Comparison of ENCODE assay signal across 1 cellular context in the genomic region with DNA sequence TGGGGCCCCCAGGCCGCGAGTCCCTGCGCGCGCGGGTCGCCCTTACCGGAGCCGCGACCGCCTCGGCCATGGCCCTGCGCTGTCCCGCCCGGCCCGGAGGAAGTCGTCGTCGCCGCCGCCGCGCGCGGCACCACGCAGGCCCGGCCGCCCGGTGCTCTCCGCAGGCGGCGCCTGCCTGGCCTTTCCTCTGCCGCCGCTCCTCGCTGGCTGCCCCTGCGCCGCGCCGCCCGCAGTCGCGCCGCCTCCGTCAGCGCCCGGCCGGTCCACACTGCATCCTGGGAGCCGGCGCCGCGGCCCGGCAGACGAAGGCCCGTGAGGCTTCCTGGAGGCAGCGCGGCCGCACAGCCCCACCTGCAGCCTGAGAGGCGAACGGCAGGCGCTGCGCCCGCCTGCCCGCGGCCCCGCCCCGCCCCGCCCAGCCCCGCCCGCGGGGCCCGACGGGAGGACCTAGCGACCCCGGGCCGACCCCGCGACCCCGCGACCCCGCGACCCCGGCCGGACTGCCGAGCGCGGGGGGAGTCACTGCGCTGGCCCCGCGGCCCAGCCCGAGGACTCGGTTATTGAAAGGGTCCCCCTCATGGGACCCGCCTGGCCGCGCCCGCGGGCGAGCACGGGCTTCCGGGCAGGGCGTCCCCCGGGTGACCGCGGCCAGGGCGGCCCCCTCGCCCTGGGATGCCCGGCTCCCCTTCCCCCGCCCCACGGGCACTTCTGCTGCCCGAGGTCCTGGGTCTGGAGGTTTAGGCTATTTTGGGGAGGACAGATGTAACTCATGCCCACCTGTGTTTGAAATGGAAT.
TF ChIP-seq lines count a peak whose summit lies in the region.

A gene (minus strand): TSS at position 343 of the 795 bp plus-strand sequence. CDS start 273 bp downstream, at position 70.

TF ChIP-seq in K562, 482 proteins besides CTCF, POLR2A, EP300 and RAD21 (continued from another document and continues in another):
- TF ChIP-seq, protein P1, sequence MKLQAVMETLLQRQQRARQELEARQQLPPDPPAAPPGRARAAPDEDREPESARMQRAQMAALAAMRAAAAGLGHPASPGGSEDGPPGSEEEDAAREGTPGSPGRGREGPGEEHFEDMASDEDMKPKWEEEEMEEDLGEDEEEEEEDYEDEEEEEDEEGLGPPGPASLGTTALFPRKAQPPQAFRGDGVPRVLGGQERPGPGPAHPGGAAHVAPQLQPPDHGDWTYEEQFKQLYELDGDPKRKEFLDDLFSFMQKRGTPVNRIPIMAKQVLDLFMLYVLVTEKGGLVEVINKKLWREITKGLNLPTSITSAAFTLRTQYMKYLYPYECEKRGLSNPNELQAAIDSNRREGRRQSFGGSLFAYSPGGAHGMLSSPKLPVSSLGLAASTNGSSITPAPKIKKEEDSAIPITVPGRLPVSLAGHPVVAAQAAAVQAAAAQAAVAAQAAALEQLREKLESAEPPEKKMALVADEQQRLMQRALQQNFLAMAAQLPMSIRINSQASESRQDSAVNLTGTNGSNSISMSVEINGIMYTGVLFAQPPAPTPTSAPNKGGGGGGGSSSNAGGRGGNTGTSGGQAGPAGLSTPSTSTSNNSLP (IDR thresholded peaks at IDR 0.05; ENCODE audit: borderline replicate concordance, low read depth, low read length), result no peak
- 0 out of 2 replicates have a peak, but pooled peaks have one; percentile 20 for TF ChIP-seq ELF2 (CRISPR knock-in tag; IDR thresholded peaks at IDR 0.05)
- TF ChIP-seq, protein P2, sequence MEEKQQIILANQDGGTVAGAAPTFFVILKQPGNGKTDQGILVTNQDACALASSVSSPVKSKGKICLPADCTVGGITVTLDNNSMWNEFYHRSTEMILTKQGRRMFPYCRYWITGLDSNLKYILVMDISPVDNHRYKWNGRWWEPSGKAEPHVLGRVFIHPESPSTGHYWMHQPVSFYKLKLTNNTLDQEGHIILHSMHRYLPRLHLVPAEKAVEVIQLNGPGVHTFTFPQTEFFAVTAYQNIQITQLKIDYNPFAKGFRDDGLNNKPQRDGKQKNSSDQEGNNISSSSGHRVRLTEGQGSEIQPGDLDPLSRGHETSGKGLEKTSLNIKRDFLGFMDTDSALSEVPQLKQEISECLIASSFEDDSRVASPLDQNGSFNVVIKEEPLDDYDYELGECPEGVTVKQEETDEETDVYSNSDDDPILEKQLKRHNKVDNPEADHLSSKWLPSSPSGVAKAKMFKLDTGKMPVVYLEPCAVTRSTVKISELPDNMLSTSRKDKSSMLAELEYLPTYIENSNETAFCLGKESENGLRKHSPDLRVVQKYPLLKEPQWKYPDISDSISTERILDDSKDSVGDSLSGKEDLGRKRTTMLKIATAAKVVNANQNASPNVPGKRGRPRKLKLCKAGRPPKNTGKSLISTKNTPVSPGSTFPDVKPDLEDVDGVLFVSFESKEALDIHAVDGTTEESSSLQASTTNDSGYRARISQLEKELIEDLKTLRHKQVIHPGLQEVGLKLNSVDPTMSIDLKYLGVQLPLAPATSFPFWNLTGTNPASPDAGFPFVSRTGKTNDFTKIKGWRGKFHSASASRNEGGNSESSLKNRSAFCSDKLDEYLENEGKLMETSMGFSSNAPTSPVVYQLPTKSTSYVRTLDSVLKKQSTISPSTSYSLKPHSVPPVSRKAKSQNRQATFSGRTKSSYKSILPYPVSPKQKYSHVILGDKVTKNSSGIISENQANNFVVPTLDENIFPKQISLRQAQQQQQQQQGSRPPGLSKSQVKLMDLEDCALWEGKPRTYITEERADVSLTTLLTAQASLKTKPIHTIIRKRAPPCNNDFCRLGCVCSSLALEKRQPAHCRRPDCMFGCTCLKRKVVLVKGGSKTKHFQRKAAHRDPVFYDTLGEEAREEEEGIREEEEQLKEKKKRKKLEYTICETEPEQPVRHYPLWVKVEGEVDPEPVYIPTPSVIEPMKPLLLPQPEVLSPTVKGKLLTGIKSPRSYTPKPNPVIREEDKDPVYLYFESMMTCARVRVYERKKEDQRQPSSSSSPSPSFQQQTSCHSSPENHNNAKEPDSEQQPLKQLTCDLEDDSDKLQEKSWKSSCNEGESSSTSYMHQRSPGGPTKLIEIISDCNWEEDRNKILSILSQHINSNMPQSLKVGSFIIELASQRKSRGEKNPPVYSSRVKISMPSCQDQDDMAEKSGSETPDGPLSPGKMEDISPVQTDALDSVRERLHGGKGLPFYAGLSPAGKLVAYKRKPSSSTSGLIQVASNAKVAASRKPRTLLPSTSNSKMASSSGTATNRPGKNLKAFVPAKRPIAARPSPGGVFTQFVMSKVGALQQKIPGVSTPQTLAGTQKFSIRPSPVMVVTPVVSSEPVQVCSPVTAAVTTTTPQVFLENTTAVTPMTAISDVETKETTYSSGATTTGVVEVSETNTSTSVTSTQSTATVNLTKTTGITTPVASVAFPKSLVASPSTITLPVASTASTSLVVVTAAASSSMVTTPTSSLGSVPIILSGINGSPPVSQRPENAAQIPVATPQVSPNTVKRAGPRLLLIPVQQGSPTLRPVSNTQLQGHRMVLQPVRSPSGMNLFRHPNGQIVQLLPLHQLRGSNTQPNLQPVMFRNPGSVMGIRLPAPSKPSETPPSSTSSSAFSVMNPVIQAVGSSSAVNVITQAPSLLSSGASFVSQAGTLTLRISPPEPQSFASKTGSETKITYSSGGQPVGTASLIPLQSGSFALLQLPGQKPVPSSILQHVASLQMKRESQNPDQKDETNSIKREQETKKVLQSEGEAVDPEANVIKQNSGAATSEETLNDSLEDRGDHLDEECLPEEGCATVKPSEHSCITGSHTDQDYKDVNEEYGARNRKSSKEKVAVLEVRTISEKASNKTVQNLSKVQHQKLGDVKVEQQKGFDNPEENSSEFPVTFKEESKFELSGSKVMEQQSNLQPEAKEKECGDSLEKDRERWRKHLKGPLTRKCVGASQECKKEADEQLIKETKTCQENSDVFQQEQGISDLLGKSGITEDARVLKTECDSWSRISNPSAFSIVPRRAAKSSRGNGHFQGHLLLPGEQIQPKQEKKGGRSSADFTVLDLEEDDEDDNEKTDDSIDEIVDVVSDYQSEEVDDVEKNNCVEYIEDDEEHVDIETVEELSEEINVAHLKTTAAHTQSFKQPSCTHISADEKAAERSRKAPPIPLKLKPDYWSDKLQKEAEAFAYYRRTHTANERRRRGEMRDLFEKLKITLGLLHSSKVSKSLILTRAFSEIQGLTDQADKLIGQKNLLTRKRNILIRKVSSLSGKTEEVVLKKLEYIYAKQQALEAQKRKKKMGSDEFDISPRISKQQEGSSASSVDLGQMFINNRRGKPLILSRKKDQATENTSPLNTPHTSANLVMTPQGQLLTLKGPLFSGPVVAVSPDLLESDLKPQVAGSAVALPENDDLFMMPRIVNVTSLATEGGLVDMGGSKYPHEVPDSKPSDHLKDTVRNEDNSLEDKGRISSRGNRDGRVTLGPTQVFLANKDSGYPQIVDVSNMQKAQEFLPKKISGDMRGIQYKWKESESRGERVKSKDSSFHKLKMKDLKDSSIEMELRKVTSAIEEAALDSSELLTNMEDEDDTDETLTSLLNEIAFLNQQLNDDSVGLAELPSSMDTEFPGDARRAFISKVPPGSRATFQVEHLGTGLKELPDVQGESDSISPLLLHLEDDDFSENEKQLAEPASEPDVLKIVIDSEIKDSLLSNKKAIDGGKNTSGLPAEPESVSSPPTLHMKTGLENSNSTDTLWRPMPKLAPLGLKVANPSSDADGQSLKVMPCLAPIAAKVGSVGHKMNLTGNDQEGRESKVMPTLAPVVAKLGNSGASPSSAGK (IDR thresholded peaks at IDR 0.05), result no peak
- TF ChIP-seq ARID2 (IDR thresholded peaks at IDR 0.05), result no peak
- peak; percentile 92 for TF ChIP-seq CREB1 (IDR thresholded peaks at IDR 0.05)
- peak; percentile 72 for TF ChIP-seq CREB1 (CRISPR knock-in tag; IDR thresholded peaks at IDR 0.05)
- peak; percentile 64 for TF ChIP-seq CHD4 (IDR thresholded peaks at IDR 0.05; ENCODE audit: insufficient read depth, insufficient replicate concordance, low read depth, low read length, poor library complexity, severe bottlenecking)
- no peak for TF ChIP-seq OTX1 (CRISPR knock-in tag; IDR thresholded peaks at IDR 0.05)
- no peak for TF ChIP-seq IFI16 (CRISPR knock-in tag; IDR thresholded peaks at IDR 0.05)
- no peak for TF ChIP-seq ZKSCAN3 (CRISPR knock-in tag; IDR thresholded peaks at IDR 0.05)
- no peak for TF ChIP-seq NUFIP1 (IDR thresholded peaks at IDR 0.05; ENCODE audit: partially characterized antibody)
- TF ChIP-seq STAG1 (CRISPR knock-in tag; IDR thresholded peaks at IDR 0.05; ENCODE audit: borderline replicate concordance), result 0 out of 2 replicates have a peak, but pooled peaks have one; percentile 18
- no peak for TF ChIP-seq DNMT1 (IDR thresholded peaks at IDR 0.05)
- peak; percentile 39 to 83; a peak in 3 of 4 replicates for TF ChIP-seq NONO (IDR thresholded peaks at IDR 0.05; ENCODE audit: low read depth in 2 of 2, low read length in 1 of 2)
- TF ChIP-seq, protein P3, sequence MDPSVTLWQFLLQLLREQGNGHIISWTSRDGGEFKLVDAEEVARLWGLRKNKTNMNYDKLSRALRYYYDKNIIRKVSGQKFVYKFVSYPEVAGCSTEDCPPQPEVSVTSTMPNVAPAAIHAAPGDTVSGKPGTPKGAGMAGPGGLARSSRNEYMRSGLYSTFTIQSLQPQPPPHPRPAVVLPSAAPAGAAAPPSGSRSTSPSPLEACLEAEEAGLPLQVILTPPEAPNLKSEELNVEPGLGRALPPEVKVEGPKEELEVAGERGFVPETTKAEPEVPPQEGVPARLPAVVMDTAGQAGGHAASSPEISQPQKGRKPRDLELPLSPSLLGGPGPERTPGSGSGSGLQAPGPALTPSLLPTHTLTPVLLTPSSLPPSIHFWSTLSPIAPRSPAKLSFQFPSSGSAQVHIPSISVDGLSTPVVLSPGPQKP (CRISPR knock-in tag; IDR thresholded peaks at IDR 0.05), result no peak
- TF ChIP-seq ARNT (IDR thresholded peaks at IDR 0.05), result no peak
- no peak for TF ChIP-seq NEUROD1 (IDR thresholded peaks at IDR 0.05; ENCODE audit: borderline replicate concordance, low read depth, low read length, partially characterized antibody)
- TF ChIP-seq, protein P4, sequence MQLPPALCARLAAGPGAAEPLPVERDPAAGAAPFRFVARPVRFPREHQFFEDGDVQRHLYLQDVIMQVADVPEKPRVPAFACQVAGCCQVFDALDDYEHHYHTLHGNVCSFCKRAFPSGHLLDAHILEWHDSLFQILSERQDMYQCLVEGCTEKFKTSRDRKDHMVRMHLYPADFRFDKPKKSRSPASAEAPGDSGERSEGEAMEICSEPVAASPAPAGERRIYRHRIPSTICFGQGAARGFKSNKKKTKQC (CRISPR knock-in tag; IDR thresholded peaks at IDR 0.05), result no peak; the same call in 1 of the 2 replicates
- peak; percentile 86 for TF ChIP-seq MYC (IDR thresholded peaks at IDR 0.05; ENCODE audit: low read depth, low read length)
- TF ChIP-seq MYC (CRISPR knock-in tag; IDR thresholded peaks at IDR 0.05; ENCODE audit: borderline replicate concordance, low read depth), result no peak
- TF ChIP-seq ZC3H11A (IDR thresholded peaks at IDR 0.05; ENCODE audit: low read depth, low read length), result no peak
- peak in 1 of 2 experiments; percentile 81; a peak in 2 of 4 replicates for TF ChIP-seq RCOR1 (IDR thresholded peaks at IDR 0.05; ENCODE audit: borderline replicate concordance in 1 of 2, low read depth in 2 of 2, low read length in 2 of 2)
- TF ChIP-seq, protein P5, sequence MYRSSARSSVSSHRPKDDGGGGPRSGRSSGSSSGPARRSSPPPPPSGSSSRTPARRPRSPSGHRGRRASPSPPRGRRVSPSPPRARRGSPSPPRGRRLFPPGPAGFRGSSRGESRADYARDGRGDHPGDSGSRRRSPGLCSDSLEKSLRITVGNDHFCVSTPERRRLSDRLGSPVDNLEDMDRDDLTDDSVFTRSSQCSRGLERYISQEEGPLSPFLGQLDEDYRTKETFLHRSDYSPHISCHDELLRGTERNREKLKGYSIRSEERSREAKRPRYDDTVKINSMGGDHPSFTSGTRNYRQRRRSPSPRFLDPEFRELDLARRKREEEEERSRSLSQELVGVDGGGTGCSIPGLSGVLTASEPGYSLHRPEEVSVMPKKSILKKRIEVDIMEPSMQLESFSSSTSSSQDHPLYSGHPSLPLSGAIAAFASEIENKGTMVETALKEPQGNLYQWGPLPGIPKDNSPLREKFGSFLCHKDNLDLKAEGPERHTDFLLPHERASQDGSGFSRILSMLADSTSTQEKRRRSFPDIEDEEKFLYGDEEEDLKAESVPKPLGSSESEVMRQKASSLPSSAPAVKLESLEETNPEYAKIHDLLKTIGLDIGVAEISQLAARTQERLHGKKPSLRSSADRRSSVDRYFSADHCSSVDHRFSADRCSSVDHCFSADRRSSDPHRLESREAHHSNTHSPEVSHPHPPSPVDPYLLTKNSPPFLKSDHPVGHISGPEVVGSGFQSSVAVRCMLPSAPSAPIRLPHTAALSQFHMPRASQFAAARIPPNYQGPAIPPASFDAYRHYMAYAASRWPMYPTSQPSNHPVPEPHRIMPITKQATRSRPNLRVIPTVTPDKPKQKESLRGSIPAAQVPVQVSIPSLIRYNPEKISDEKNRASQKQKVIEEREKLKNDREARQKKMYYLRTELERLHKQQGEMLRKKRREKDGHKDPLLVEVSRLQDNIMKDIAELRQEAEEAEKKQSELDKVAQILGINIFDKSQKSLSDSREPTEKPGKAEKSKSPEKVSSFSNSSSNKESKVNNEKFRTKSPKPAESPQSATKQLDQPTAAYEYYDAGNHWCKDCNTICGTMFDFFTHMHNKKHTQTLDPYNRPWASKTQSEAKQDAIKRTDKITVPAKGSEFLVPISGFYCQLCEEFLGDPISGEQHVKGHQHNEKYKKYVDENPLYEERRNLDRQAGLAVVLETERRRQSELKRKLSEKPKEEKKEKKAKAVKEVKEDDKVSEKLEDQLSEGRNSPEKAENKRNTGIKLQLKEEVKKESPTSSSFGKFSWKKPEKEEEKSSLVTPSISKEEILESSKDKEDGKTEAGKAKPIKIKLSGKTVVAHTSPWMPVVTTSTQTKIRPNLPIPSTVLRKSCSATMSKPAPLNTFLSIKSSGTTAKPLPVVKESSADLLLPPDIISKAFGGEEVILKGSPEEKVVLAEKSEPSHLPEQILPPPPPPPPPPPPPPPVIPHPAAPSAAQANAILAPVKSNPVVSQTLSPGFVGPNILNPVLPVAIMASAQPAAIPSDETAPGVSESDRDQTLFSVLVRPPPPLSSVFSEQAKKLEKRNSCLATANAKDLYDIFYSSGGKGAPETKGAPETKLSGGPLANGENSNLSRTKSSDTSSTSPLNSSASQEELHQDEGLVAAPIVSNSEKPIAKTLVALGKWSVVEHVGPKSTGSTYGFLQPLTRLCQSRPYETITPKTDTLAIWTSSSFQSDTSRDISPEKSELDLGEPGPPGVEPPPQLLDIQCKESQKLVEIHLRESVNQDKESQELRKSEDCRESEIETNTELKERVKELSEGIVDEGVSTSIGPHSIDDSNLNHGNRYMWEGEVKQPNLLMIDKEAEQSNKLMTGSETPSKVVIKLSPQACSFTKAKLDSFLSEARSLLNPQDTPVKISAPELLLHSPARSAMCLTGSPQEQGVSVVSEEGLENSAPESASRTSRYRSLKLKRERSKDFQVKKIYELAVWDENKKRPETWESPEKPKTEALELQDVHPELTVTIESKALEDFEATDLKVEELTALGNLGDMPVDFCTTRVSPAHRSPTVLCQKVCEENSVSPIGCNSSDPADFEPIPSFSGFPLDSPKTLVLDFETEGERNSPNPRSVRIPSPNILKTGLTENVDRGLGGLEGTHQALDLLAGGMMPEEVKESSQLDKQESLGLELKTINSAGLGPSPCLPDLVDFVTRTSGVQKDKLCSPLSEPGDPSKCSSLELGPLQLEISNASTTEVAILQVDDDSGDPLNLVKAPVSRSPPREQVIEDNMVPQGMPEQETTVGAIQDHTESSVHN (IDR thresholded peaks at IDR 0.05; ENCODE audit: borderline replicate concordance in 1 of 2, low read depth in 1 of 2), result no peak
- TF ChIP-seq, protein P6, sequence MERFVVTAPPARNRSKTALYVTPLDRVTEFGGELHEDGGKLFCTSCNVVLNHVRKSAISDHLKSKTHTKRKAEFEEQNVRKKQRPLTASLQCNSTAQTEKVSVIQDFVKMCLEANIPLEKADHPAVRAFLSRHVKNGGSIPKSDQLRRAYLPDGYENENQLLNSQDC (CRISPR knock-in tag; IDR thresholded peaks at IDR 0.05), result no peak
- TF ChIP-seq RAD51 (IDR thresholded peaks at IDR 0.05; ENCODE audit: borderline replicate concordance, low read depth), result no peak
- peak; percentile 68; the same call in 1 of the 2 replicates for TF ChIP-seq ZNF766 (CRISPR knock-in tag; conservative IDR thresholded peaks at IDR 0.05)
- no peak for TF ChIP-seq U2AF2 (optimal IDR thresholded peaks at IDR 0.05; ENCODE audit: low read depth, low read length)
- TF ChIP-seq CAMTA2 (CRISPR knock-in tag; conservative IDR thresholded peaks at IDR 0.05), result no peak
- no peak for TF ChIP-seq SRSF3 (IDR thresholded peaks at IDR 0.05; ENCODE audit: insufficient read depth, low read length)
